In genomic region chr20:36791862-36792261, GRCh38 we compare ENCODE assay signal across 1 cellular context.
TF ChIP-seq lines count a peak whose summit lies in the region.

No MANE protein-coding gene starts in this region.

TF ChIP-seq in HepG2, 621 proteins besides CTCF, POLR2A, EP300 and RAD21:
- TF ChIP-seq TERF1 (CRISPR knock-in tag; IDR thresholded peaks at IDR 0.05) = no peak
- no peak for TF ChIP-seq HOXD1 (CRISPR knock-in tag; IDR thresholded peaks at IDR 0.05)
- TF ChIP-seq THAP11 (CRISPR knock-in tag; IDR thresholded peaks at IDR 0.05) = no peak
- TF ChIP-seq GABPA (IDR thresholded peaks at IDR 0.05; ENCODE audit: low read depth, low read length) = no peak
- no peak for TF ChIP-seq GABPA (CRISPR knock-in tag; IDR thresholded peaks at IDR 0.05; ENCODE audit: low read depth)
- no peak for TF ChIP-seq ZNF354B (CRISPR knock-in tag; IDR thresholded peaks at IDR 0.05)
- no peak for TF ChIP-seq HNF4A (CRISPR knock-in tag; IDR thresholded peaks at IDR 0.05)
- no peak for TF ChIP-seq MTA1 (CRISPR knock-in tag; IDR thresholded peaks at IDR 0.05; ENCODE audit: borderline replicate concordance)
- no peak for TF ChIP-seq ZMAT3 (CRISPR knock-in tag; conservative IDR thresholded peaks at IDR 0.05)
- TF ChIP-seq TEF (CRISPR knock-in tag; IDR thresholded peaks at IDR 0.05) = no peak
- no peak for TF ChIP-seq HMGA1 (CRISPR knock-in tag; conservative IDR thresholded peaks at IDR 0.05)
- no peak for TF ChIP-seq ISX (CRISPR knock-in tag; conservative IDR thresholded peaks at IDR 0.05)
- TF ChIP-seq ZNF124 (CRISPR knock-in tag; IDR thresholded peaks at IDR 0.05) = no peak
- no peak for TF ChIP-seq ZNF580 (CRISPR knock-in tag; IDR thresholded peaks at IDR 0.05; ENCODE audit: borderline replicate concordance, low read depth)
- TF ChIP-seq ZNF512B (CRISPR knock-in tag; IDR thresholded peaks at IDR 0.05; ENCODE audit: borderline replicate concordance) = no peak
